In genomic region chr20:20367681-20368413, GRCh38 we compare ENCODE assay signal across 1 cellular context.
TF ChIP-seq lines count a peak whose summit lies in the region.

TSS of gene INSM1 (plus strand) at chr20:20368104. CDS start at chr20:20368268, 164 bp downstream.

TF ChIP-seq in HEK293, 187 proteins besides CTCF, POLR2A, EP300 and RAD21 (continued from another document):
- TF ChIP-seq ZFP69B (tag by site-specific recombination; IDR thresholded peaks at IDR 0.05) = 0 out of 2 replicates have a peak, but pooled peaks have one; percentile 24
- no peak for TF ChIP-seq ZNF560 (tag by site-specific recombination; IDR thresholded peaks at IDR 0.05; ENCODE audit: borderline replicate concordance)
- peak; percentile 39; the same call in 1 of the 2 replicates for TF ChIP-seq KLF8 (tag by site-specific recombination; IDR thresholded peaks at IDR 0.05)
TF ChIP-seq in HEK293: peak in this region for 32.
